ENCODE assay signal across 24 cellular contexts in genomic region chr9:79266986-79267385, GRCh38.
A peak's percentile ranks its signal among the peaks of the same experiment; 100 is the strongest.
DNase-seq lines count a peak whose midpoint lies in the region; TF ChIP-seq lines count a peak whose summit lies in the region.
"Had no signal": no experiment of that assay in that cellular context is flagged by ENCODE, and none has a peak within 500 bp of the region (broad histone marks: within the 10 kb centered on the region; RNA-seq: fewer than 3 reads in every experiment).

No MANE protein-coding gene starts in this region.

- H2AFZ ChIP-seq in SK-N-SH (ENCODE audit: low read depth) = no peak overlapping the region

- TF ChIP-seq CTCF in foreskin fibroblast (IDR thresholded peaks at IDR 0.05; ENCODE audit: low read depth, low read length) (no peak), WERI-Rb-1 (IDR thresholded peaks at IDR 0.05; ENCODE audit: low read depth, low read length) (no peak), SK-N-SH (IDR thresholded peaks at IDR 0.05) (no peak), testis (IDR thresholded peaks at IDR 0.05) (no peak)

- H3K36me3 ChIP-seq in WERI-Rb-1 = no peaks in the 10 kb centered on the region
- H3K36me3 ChIP-seq in SK-N-SH (replicated peaks in 1 of 2; ENCODE audit: control insufficient read depth in 1 of 2, insufficient read depth in 2 of 2, low read length in 1 of 2) = no peaks in the 10 kb centered on the region
- no peaks in the 10 kb centered on the region for H3K36me3 ChIP-seq in testis (ENCODE audit: low read depth, missing control alignments)
- H3K36me3 ChIP-seq: SJSA1 had no signal

- TF ChIP-seq EP300 in SK-N-SH (IDR thresholded peaks at IDR 0.05; ENCODE audit: borderline replicate concordance in 1 of 2, low read depth in 1 of 2, low read length in 1 of 2) = no peak

- peak; percentile 64 for DNase-seq in EH (ENCODE audit: low read depth)
- DNase-seq in HCEC 1CT = peak; percentile 27
- DNase-seq in foreskin fibroblast = peak; percentile 38 to 69
- DNase-seq in NCI-H1694 (lab: John Stamatoyannopoulos, UW) = no peak
- no peak for DNase-seq in WERI-Rb-1
- no peak for DNase-seq in SK-N-SH
- DNase-seq in testis = no peak
- DNase-seq: CD4-positive, CD25-positive, alpha-beta regulatory T cell; GDM1; H7; KBM-7; MM.1S; NCI-H1048; NCI-H1417; NCI-H1694 treated with DMSO at 0.1 percent for 48 hours; NCI-H2081; NCI-H2171 treated with DMSO at 0.1 percent for 48 hours; NCI-H345; NCI-H510A treated with DMSO at 0.1 percent for 48 hours; NCI-H748 treated with DMSO at 0.1 percent for 48 hours; NK-92 treated with Interleukin-12 subunit alpha and Interleukin-12 subunit beta, amount 100 ng/mL, for 24 hours; PC-3; T-cell had no signal

- no peaks in the 10 kb centered on the region for H4K20me1 ChIP-seq in SK-N-SH (ENCODE audit: insufficient read depth)

- no peak overlapping the region for H3K9ac ChIP-seq in SK-N-SH

- H3K9me2 ChIP-seq in SK-N-SH = no peaks in the 10 kb centered on the region

- H3K79me2 ChIP-seq in SK-N-SH (ENCODE audit: insufficient read depth) = no peaks in the 10 kb centered on the region

- H3F3A ChIP-seq in SK-N-SH (replicated peaks; ENCODE audit: insufficient read depth) = no peaks in the 10 kb centered on the region

- H3K27me3 ChIP-seq in WERI-Rb-1 (ENCODE audit: insufficient read depth, low read depth, severe bottlenecking) = no peaks in the 10 kb centered on the region
- H3K27me3 ChIP-seq in SK-N-SH (ENCODE audit: insufficient read depth) = no peaks in the 10 kb centered on the region
- H3K27me3 ChIP-seq in testis = no peaks in the 10 kb centered on the region
- H3K27me3 ChIP-seq: SJSA1 had no signal

- H3K4me2 ChIP-seq in SK-N-SH = no peak overlapping the region

- CTCF ChIA-PET in SK-N-SH (lab: Yijun Ruan, JAX) = no interaction called here

- H3K4me3 ChIP-seq in foreskin fibroblast (ENCODE audit: low read depth in 1 of 2, low read length in 2 of 2) = no peak overlapping the region
- no peak overlapping the region for H3K4me3 ChIP-seq in WERI-Rb-1 (ENCODE audit: low read depth, low read length)
- no peak overlapping the region for H3K4me3 ChIP-seq in SK-N-SH (ENCODE audit: low read depth in 2 of 2, low read length in 1 of 2)
- H3K4me3 ChIP-seq in testis = no peak overlapping the region
- H3K4me3 ChIP-seq: SJSA1 had no signal

- H3K27ac ChIP-seq in WERI-Rb-1 = no peak overlapping the region
- no peak overlapping the region for H3K27ac ChIP-seq in SK-N-SH (ENCODE audit: low read depth in 2 of 2, low read length in 1 of 2)
- no peak overlapping the region for H3K27ac ChIP-seq in testis
- H3K27ac ChIP-seq: SJSA1 had no signal

- H3K4me1 ChIP-seq in SK-N-SH (ENCODE audit: control insufficient read depth in 1 of 2, insufficient read depth in 2 of 2, low read depth in 1 of 2, low read length in 1 of 2) (peaks cover 0 to 7% of the 10 kb centered on the region in 2 experiments; a peak in 1 of 4 replicates), testis (no peaks in the 10 kb centered on the region)
- H3K4me1 ChIP-seq: SJSA1 had no signal

- intact Hi-C loops in testis (cut with DNase I; ENCODE audit: low total_unique reads) = no loop called here

- H3K9me3 ChIP-seq in WERI-Rb-1 (ENCODE audit: severe bottlenecking) (no peaks in the 10 kb centered on the region), SK-N-SH (no peaks in the 10 kb centered on the region), testis (no peaks in the 10 kb centered on the region)
- H3K9me3 ChIP-seq: SJSA1 had no signal

- no peak for TF ChIP-seq POLR2A in testis (IDR thresholded peaks at IDR 0.05)

- TF ChIP-seq RAD21 in SK-N-SH (IDR thresholded peaks at IDR 0.05; ENCODE audit: low read length) = no peak

- POLR2A ChIA-PET in SK-N-SH (lab: Yijun Ruan, JAX) = no interaction called here

TF ChIP-seq in SK-N-SH, 30 proteins besides CTCF, POLR2A, EP300 and RAD21:
- TF ChIP-seq IRF3 (IDR thresholded peaks at IDR 0.05; ENCODE audit: low read depth, low read length) (no peak), USF1 (IDR thresholded peaks at IDR 0.05; ENCODE audit: borderline replicate concordance, low read depth) (no peak), MAX (IDR thresholded peaks at IDR 0.05; ENCODE audit: low read depth) (no peak), FOSL2 (IDR thresholded peaks at IDR 0.05; ENCODE audit: borderline replicate concordance, low read depth) (no peak), ELF1 (IDR thresholded peaks at IDR 0.05) (no peak), NRF1 (IDR thresholded peaks at IDR 0.05; ENCODE audit: low read depth, low read length) (no peak), JUND (IDR thresholded peaks at IDR 0.05) (no peak), USF2 (IDR thresholded peaks at IDR 0.05; ENCODE audit: borderline replicate concordance, low read depth, low read length) (no peak), RFX5 (IDR thresholded peaks at IDR 0.05; ENCODE audit: low read length) (no peak), SMC3 (IDR thresholded peaks at IDR 0.05; ENCODE audit: low read depth, low read length) (no peak), FOXJ3 (CRISPR knock-in tag; IDR thresholded peaks at IDR 0.05) (no peak), ZBTB33 (IDR thresholded peaks at IDR 0.05; ENCODE audit: borderline replicate concordance, low read depth) (no peak), RCOR1 (IDR thresholded peaks at IDR 0.05; ENCODE audit: low read length) (no peak), EZH2phosphoT487 (IDR thresholded peaks at IDR 0.05; ENCODE audit: borderline replicate concordance, low read depth) (no peak), TEAD4 (IDR thresholded peaks at IDR 0.05; ENCODE audit: borderline replicate concordance, insufficient read depth) (no peak), GATA2 (CRISPR knock-in tag; IDR thresholded peaks at IDR 0.05) (no peak)

Comparison
In these comparisons a context has a peak if more than half of its experiments do, and no peak if none do; other contexts are left out.
1. DNase-seq: peak in EH (single experiment), HCEC 1CT (single experiment) and foreskin fibroblast (2 of 2); none in NCI-H1694 (single experiment), WERI-Rb-1 (single experiment), SK-N-SH (single experiment) and testis (single experiment).